In genomic region chr20:46946796-46947195, GRCh38 we compare ENCODE assay signal across 19 cellular contexts. TPM values are rescaled to one million over a fixed set of nuclear protein-coding genes. Genes with fewer than 3 reads are reported as not detected.
DNase-seq lines count a peak whose midpoint lies in the region; ATAC-seq and TF ChIP-seq lines count a peak whose summit lies in the region.
"Had no signal": no experiment of that assay in that cellular context is flagged by ENCODE, and none has a peak within 500 bp of the region (broad histone marks: within the 10 kb centered on the region; RNA-seq: fewer than 3 reads in every experiment).

No MANE protein-coding gene starts in this region.

- peak; percentile 36 for DNase-seq in astrocyte of the cerebellum (ENCODE audit: low read depth)
- DNase-seq in esophagus squamous epithelium (lab: John Stamatoyannopoulos, UW): no peak
- DNase-seq in GM20000 (ENCODE audit: low spot score): no peak
- DNase-seq in mesendoderm: no peak
- DNase-seq: C1 segment of cervical spinal cord, MM.1S, NCI-H1092 treated with DMSO at 0.1 percent for 48 hours, NCI-H1694, NCI-H524, SIG-M5 had no signal

- H3K4ac ChIP-seq in mesendoderm (ENCODE audit: low read depth, low read length): no peak overlapping the region

- no peak overlapping the region for H3K9ac ChIP-seq in BLaER1
- H3K9ac ChIP-seq in parathyroid adenoma: no peak overlapping the region
- no peak overlapping the region for H3K9ac ChIP-seq in mesendoderm (ENCODE audit: low read length)
- H3K9ac ChIP-seq: KMS-11 had no signal

- no peaks in the 10 kb centered on the region for H4K20me1 ChIP-seq in BLaER1

- ATAC-seq in gastroesophageal sphincter (no peak), HG03095 (IDR thresholded peaks at IDR 0.05; ENCODE audit: unreplicated experiment) (no peak)
- ATAC-seq: GM23338, HCT116 had no signal

- H3K23ac ChIP-seq in mesendoderm (ENCODE audit: low read length): no peak overlapping the region

- peaks cover 36% of the 10 kb centered on the region for H3K79me2 ChIP-seq in parathyroid adenoma
- no peaks in the 10 kb centered on the region for H3K79me2 ChIP-seq in mesendoderm (ENCODE audit: control insufficient read depth, insufficient read depth, low read length)

- no peak overlapping the region for H2AK5ac ChIP-seq in mesendoderm (ENCODE audit: low read length)

- TF ChIP-seq POLR2A in esophagus squamous epithelium (IDR thresholded peaks at IDR 0.05) (no peak), gastroesophageal sphincter (IDR thresholded peaks at IDR 0.05) (no peak)

- no peak overlapping the region for H4K8ac ChIP-seq in mesendoderm (ENCODE audit: low read depth, low read length)

- 42 to 49% methylated on average over 3 of the region's 3 CpGs for WGBS in esophagus squamous epithelium, 2 donors
- WGBS in gastroesophageal sphincter (ENCODE audit: low coverage in 1 of 2), 2 donors: 70 to 80% methylated on average over 2 of the region's 3 CpGs
- no CpG with 5 or more reads among the region's 3 CpGs for WGBS in mesendoderm (ENCODE audit: extremely low coverage, insufficient coverage, low lambda C conversion rate)

- H3K36me3 ChIP-seq in BLaER1 (no peaks in the 10 kb centered on the region), esophagus squamous epithelium (no peaks in the 10 kb centered on the region), parathyroid adenoma (ENCODE audit: control insufficient read depth, insufficient read depth, low read length) (no peaks in the 10 kb centered on the region), gastroesophageal sphincter (no peaks in the 10 kb centered on the region), mesendoderm (ENCODE audit: control insufficient read depth, insufficient read depth, low read length) (no peaks in the 10 kb centered on the region)

- H3K27ac ChIP-seq in BLaER1 (no peak overlapping the region), esophagus squamous epithelium (peak overlapping the region in 3 of 4 donors; percentile 4 to 66 (median 23)), parathyroid adenoma (peak overlapping the region; percentile 90), gastroesophageal sphincter (no peak overlapping the region), mesendoderm (ENCODE audit: low read depth, low read length) (no peak overlapping the region)
- H3K27ac ChIP-seq: KMS-11 had no signal

- H3K4me1 ChIP-seq in BLaER1: peaks cover 23% of the 10 kb centered on the region
- H3K4me1 ChIP-seq in esophagus squamous epithelium: peaks cover 4 to 74% (median 9%) of the 10 kb centered on the region in 3 donors
- H3K4me1 ChIP-seq in parathyroid adenoma: peaks cover 56% of the 10 kb centered on the region
- H3K4me1 ChIP-seq in gastroesophageal sphincter: no peaks in the 10 kb centered on the region
- H3K4me1 ChIP-seq in mesendoderm (ENCODE audit: control insufficient read depth, low read depth, low read length): no peaks in the 10 kb centered on the region

- no peak for TF ChIP-seq CTCF in astrocyte of the cerebellum (IDR thresholded peaks at IDR 0.05; ENCODE audit: low read depth, low read length, missing control alignments)
- no peak for TF ChIP-seq CTCF in esophagus squamous epithelium (IDR thresholded peaks at IDR 0.05)
- no peak for TF ChIP-seq CTCF in parathyroid adenoma (IDR thresholded peaks at IDR 0.05)
- no peak for TF ChIP-seq CTCF in GM20000 (IDR thresholded peaks at IDR 0.05; ENCODE audit: extremely low read depth, missing control alignments)
- TF ChIP-seq CTCF in gastroesophageal sphincter (IDR thresholded peaks at IDR 0.05): no peak

- H2AFZ ChIP-seq in parathyroid adenoma: no peak overlapping the region
- H2AFZ ChIP-seq: GM23338 had no signal

- H3K4me3 ChIP-seq in BLaER1 (no peak overlapping the region), astrocyte of the cerebellum (ENCODE audit: low read depth, low read length) (no peak overlapping the region), esophagus squamous epithelium (no peak overlapping the region), parathyroid adenoma (ENCODE audit: low read depth, low read length) (no peak overlapping the region), gastroesophageal sphincter (no peak overlapping the region), mesendoderm (ENCODE audit: low read length) (no peak overlapping the region)
- H3K4me3 ChIP-seq: GM23338 had no signal

- no peaks in the 10 kb centered on the region for H3K9me3 ChIP-seq in BLaER1
- no peaks in the 10 kb centered on the region for H3K9me3 ChIP-seq in esophagus squamous epithelium
- no peaks in the 10 kb centered on the region for H3K9me3 ChIP-seq in parathyroid adenoma (ENCODE audit: control insufficient read depth, low read length)
- no peaks in the 10 kb centered on the region for H3K9me3 ChIP-seq in gastroesophageal sphincter

- H3K79me1 ChIP-seq in mesendoderm (ENCODE audit: low read length): no peaks in the 10 kb centered on the region

- H2BK15ac ChIP-seq in mesendoderm (replicated peaks; ENCODE audit: low read depth): no peak overlapping the region

- H2BK120ac ChIP-seq in mesendoderm (ENCODE audit: low read depth, low read length): no peak overlapping the region

- no peak overlapping the region for H3K18ac ChIP-seq in mesendoderm (ENCODE audit: low read length)

- H3K27me3 ChIP-seq in BLaER1 (no peaks in the 10 kb centered on the region), esophagus squamous epithelium (no peaks in the 10 kb centered on the region), parathyroid adenoma (ENCODE audit: control insufficient read depth, insufficient read depth, low read length) (no peaks in the 10 kb centered on the region), gastroesophageal sphincter (no peaks in the 10 kb centered on the region), mesendoderm (ENCODE audit: insufficient read depth, low read length, poor library complexity) (no peaks in the 10 kb centered on the region)

- peak overlapping the region; percentile 51; the same call in 1 of the 2 replicates for H3K4me2 ChIP-seq in BLaER1
- peak overlapping the region; percentile 17 for H3K4me2 ChIP-seq in parathyroid adenoma (ENCODE audit: low read length)
- no peak overlapping the region for H3K4me2 ChIP-seq in mesendoderm (ENCODE audit: low read length)
- H3K4me2 ChIP-seq: GM23338, KMS-11 had no signal

- H4K5ac ChIP-seq in mesendoderm (ENCODE audit: low read length): no peak overlapping the region

- H2BK5ac ChIP-seq in mesendoderm (ENCODE audit: low read length): no peak overlapping the region

- in situ Hi-C loops in astrocyte of the cerebellum (cut with HindIII; ENCODE audit: low sequenced_read_pairs): loop anchor here (5.0 kb wide), 2 partner anchors 69 to 76 kb away; no protein-coding TSS in a partner anchor

- intact Hi-C loops in esophagus squamous epithelium (cut with DNase I): no loop called here

- no peak for TF ChIP-seq EP300 in gastroesophageal sphincter (IDR thresholded peaks at IDR 0.05)

- H3K56ac ChIP-seq in mesendoderm (ENCODE audit: low read length): no peak overlapping the region

RNA-seq across cellular contexts. Expression of gene EYA2, which starts 52.2 kb away (rescaled TPM):
- total RNA-seq in esophagus squamous epithelium (10 to 100 TPM in 3 of 4 donors, 1 to 10 TPM in 1; 9.7 to 22.1 (median 14.3) TPM), gastroesophageal sphincter (1 to 10 TPM in 2 of 4 donors, under 1 TPM in 2; 0.47 to 4.1 (median 2.2) TPM)
- polyA plus RNA-seq in mesendoderm (2013, experiment 1 of 2): 0.56 TPM
- polyA plus RNA-seq in mesendoderm (2013, experiment 2 of 2): 0.48 TPM
- total RNA-seq: OCI-LY7, RPMI7951 had no signal

Comparison
In these comparisons a context has a peak if more than half of its experiments do, and no peak if none do; other contexts are left out.
1. H3K27ac ChIP-seq: peak in esophagus squamous epithelium (3 of 4) and parathyroid adenoma (single experiment); none in BLaER1 (single experiment), gastroesophageal sphincter (0 of 4) and mesendoderm (single experiment).